In the genomic region with DNA sequence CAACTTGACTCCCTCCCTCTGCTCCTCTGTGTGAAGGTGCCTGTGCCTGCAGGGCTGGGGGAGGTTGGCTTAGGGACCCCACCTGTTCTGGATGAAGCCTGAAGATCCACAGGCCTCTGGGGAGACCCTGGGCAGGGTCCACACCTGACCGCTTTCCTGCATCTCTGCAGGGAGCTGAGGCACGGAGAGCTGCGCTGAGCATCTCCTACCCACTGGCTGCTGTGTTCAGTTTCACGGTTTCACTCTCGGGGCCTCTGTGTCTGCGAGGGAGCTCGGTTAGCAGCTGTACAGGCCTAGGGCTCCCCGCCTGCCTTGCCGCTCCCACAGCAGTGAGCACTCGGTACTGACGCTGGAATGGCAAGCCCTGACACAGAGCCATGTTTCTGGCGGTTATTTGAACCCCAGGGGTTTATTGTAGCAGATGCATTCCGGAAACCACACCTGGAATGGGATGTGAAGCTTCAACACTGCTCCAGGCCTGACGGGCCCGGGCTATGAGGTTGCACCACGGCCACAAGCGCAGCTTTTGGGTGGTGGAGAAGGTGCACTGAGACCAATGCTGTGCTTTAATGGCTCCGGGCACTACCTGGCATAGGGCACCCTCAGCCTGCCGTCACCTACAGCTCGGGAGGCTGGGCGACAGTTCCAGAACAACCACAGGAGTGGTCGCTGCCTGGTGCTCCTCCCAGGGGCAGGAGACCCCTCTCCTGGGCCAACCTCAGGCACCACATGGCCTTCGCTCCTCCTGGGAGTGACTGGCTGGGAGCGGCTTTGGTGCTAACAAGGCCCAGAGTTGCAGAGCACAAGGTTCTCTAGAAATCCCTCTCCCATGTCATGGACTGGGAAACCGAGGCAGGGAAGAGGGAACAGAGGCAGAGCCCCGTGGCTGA, we compare ENCODE assay signal across 1 cellular context.
TF ChIP-seq lines count a peak whose summit lies in the region.

No MANE protein-coding gene starts in this region.

TF ChIP-seq in HepG2, 621 proteins besides CTCF, POLR2A, EP300 and RAD21:
- TF ChIP-seq, protein P1, sequence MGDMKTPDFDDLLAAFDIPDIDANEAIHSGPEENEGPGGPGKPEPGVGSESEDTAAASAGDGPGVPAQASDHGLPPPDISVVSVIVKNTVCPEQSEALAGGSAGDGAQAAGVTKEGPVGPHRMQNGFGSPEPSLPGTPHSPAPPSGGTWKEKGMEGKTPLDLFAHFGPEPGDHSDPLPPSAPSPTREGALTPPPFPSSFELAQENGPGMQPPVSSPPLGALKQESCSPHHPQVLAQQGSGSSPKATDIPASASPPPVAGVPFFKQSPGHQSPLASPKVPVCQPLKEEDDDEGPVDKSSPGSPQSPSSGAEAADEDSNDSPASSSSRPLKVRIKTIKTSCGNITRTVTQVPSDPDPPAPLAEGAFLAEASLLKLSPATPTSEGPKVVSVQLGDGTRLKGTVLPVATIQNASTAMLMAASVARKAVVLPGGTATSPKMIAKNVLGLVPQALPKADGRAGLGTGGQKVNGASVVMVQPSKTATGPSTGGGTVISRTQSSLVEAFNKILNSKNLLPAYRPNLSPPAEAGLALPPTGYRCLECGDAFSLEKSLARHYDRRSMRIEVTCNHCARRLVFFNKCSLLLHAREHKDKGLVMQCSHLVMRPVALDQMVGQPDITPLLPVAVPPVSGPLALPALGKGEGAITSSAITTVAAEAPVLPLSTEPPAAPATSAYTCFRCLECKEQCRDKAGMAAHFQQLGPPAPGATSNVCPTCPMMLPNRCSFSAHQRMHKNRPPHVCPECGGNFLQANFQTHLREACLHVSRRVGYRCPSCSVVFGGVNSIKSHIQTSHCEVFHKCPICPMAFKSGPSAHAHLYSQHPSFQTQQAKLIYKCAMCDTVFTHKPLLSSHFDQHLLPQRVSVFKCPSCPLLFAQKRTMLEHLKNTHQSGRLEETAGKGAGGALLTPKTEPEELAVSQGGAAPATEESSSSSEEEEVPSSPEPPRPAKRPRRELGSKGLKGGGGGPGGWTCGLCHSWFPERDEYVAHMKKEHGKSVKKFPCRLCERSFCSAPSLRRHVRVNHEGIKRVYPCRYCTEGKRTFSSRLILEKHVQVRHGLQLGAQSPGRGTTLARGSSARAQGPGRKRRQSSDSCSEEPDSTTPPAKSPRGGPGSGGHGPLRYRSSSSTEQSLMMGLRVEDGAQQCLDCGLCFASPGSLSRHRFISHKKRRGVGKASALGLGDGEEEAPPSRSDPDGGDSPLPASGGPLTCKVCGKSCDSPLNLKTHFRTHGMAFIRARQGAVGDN (CRISPR knock-in tag; IDR thresholded peaks at IDR 0.05) = no peak
- no peak for TF ChIP-seq SIX4 (CRISPR knock-in tag; IDR thresholded peaks at IDR 0.05)
- no peak for TF ChIP-seq ZNF781 (CRISPR knock-in tag; IDR thresholded peaks at IDR 0.05; ENCODE audit: borderline replicate concordance, not compliant biosample characterization)
- no peak for TF ChIP-seq ZNF235 (CRISPR knock-in tag; IDR thresholded peaks at IDR 0.05; ENCODE audit: borderline replicate concordance)
- TF ChIP-seq, protein P2, sequence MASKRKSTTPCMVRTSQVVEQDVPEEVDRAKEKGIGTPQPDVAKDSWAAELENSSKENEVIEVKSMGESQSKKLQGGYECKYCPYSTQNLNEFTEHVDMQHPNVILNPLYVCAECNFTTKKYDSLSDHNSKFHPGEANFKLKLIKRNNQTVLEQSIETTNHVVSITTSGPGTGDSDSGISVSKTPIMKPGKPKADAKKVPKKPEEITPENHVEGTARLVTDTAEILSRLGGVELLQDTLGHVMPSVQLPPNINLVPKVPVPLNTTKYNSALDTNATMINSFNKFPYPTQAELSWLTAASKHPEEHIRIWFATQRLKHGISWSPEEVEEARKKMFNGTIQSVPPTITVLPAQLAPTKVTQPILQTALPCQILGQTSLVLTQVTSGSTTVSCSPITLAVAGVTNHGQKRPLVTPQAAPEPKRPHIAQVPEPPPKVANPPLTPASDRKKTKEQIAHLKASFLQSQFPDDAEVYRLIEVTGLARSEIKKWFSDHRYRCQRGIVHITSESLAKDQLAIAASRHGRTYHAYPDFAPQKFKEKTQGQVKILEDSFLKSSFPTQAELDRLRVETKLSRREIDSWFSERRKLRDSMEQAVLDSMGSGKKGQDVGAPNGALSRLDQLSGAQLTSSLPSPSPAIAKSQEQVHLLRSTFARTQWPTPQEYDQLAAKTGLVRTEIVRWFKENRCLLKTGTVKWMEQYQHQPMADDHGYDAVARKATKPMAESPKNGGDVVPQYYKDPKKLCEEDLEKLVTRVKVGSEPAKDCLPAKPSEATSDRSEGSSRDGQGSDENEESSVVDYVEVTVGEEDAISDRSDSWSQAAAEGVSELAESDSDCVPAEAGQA (IDR thresholded peaks at IDR 0.05; ENCODE audit: low read depth) = no peak
- TF ChIP-seq, protein P2 (CRISPR knock-in tag; IDR thresholded peaks at IDR 0.05; ENCODE audit: borderline replicate concordance) = no peak
- no peak for TF ChIP-seq KDM1A (CRISPR knock-in tag; IDR thresholded peaks at IDR 0.05)
- TF ChIP-seq DNMT1 (CRISPR knock-in tag; IDR thresholded peaks at IDR 0.05) = no peak
- TF ChIP-seq ZNF773 (CRISPR knock-in tag; IDR thresholded peaks at IDR 0.05; ENCODE audit: borderline replicate concordance) = no peak
- TF ChIP-seq MXI1 (IDR thresholded peaks at IDR 0.05; ENCODE audit: borderline replicate concordance, low read depth, low read length) = no peak
- no peak for TF ChIP-seq CBFB (CRISPR knock-in tag; IDR thresholded peaks at IDR 0.05)
- TF ChIP-seq, protein P3, sequence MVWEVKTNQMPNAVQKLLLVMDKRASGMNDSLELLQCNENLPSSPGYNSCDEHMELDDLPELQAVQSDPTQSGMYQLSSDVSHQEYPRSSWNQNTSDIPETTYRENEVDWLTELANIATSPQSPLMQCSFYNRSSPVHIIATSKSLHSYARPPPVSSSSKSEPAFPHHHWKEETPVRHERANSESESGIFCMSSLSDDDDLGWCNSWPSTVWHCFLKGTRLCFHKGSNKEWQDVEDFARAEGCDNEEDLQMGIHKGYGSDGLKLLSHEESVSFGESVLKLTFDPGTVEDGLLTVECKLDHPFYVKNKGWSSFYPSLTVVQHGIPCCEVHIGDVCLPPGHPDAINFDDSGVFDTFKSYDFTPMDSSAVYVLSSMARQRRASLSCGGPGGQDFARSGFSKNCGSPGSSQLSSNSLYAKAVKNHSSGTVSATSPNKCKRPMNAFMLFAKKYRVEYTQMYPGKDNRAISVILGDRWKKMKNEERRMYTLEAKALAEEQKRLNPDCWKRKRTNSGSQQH (CRISPR knock-in tag; IDR thresholded peaks at IDR 0.05; ENCODE audit: low read depth) = no peak
- no peak for TF ChIP-seq SRY (CRISPR knock-in tag; IDR thresholded peaks at IDR 0.05)
- no peak for TF ChIP-seq ZNF878 (CRISPR knock-in tag; IDR thresholded peaks at IDR 0.05)
- no peak for TF ChIP-seq POLR2AphosphoS2 (IDR thresholded peaks at IDR 0.05; ENCODE audit: low read depth, low read length)
TF ChIP-seq in HepG2: peak in this region for 0.
